2 cellular contexts compared by ENCODE assay signal in the genomic region with DNA sequence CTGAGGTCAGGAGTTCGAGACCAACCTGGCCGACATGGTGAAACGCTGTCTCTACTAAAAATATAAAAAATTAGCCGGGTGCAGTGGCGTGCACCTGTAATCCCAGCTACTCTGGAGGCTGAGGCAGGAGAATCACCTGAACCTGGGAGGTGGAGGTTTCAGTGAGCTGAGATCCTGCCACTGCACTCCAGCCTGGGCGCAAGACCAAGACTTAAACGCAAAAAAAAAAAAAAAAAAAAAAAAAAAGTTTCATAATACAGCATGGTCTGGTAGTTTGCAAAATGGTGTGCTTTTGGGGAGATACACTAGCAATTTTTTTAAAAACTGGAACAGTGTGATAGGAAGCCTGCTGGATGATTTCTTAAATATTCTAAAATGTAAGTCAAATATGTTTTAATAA. TPM values are rescaled to one million over a fixed set of nuclear protein-coding genes. Genes with fewer than 3 reads are reported as not detected.
"Had no signal": no experiment of that assay in that cellular context is flagged by ENCODE, and none has a peak within 500 bp of the region (broad histone marks: within the 10 kb centered on the region; RNA-seq: fewer than 3 reads in every experiment).

No MANE protein-coding gene starts in this region.

RNA-seq across cellular contexts. Expression of a gene that starts 45.5 kb away (rescaled TPM):
- total RNA-seq: pulmonary artery endothelial cell had no signal
- polyA plus RNA-seq: foreskin keratinocyte had no signal
